19 cellular contexts compared by ENCODE assay signal in the genomic region with DNA sequence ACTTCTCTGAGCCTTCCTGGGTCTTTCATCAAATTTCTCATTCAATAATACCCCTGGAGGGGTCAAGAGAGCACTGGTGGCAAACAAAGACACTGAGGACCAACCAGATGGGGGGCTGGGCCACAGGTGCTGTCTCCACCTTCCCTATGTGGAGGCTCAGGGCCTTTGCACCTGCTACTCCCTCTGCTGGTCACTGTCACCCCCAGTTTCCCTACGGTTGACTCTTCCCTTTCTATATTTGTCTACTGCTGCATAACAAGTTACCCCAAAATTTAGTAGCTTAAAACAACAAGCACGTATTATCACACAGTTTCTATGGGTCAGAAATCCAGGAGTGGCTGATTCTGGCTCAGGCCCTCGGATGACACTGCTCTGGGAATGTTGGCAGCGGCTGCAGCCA.
A peak's percentile ranks its signal among the peaks of the same experiment; 100 is the strongest.
DNase-seq lines count a peak whose midpoint lies in the region; ATAC-seq, FAIRE-seq and TF ChIP-seq lines count a peak whose summit lies in the region.
"Had no signal": no experiment of that assay in that cellular context is flagged by ENCODE, and none has a peak within 500 bp of the region (broad histone marks: within the 10 kb centered on the region; RNA-seq: fewer than 3 reads in every experiment).

No MANE protein-coding gene starts in this region.

- no peak overlapping the region for H2BK20ac ChIP-seq in H9 (ENCODE audit: low read depth, low read length, poor library complexity, severe bottlenecking)

- H2BK120ac ChIP-seq in H9 (ENCODE audit: low read depth, low read length, poor library complexity, severe bottlenecking): no peak overlapping the region

- no peak overlapping the region for H3K27ac Mint-ChIP-seq in H9
- no peak overlapping the region for H3K27ac Mint-ChIP-seq in activated CD4-positive, alpha-beta T cell treated with anti-CD3 and anti-CD28 coated beads, Interleukin-2, amount 10 ng/mL, durations not matched to agents 24 days and 14 days
- H3K27ac Mint-ChIP-seq: activated naive CD8-positive, alpha-beta T cell; stimulated activated effector memory CD8-positive, alpha-beta T cell treated with anti-CD3 and anti-CD28 coated beads, Interleukin-12 subunit alpha, Interleukin-12 subunit beta, amount 100 ng/mL, for 72 hours had no signal

- no peaks in the 10 kb centered on the region for H3K4me1 ChIP-seq in DOHH2 (ENCODE audit: control insufficient read depth, low read length)
- H3K4me1 ChIP-seq in H9 (ENCODE audit: insufficient read depth, low read length): no peaks in the 10 kb centered on the region
- H3K4me1 ChIP-seq in foreskin keratinocyte: no peaks in the 10 kb centered on the region
- no peaks in the 10 kb centered on the region for H3K4me1 ChIP-seq in psoas muscle
- no peaks in the 10 kb centered on the region for H3K4me1 ChIP-seq in HepG2 (ENCODE audit: insufficient read depth, low read length)
- H3K4me1 ChIP-seq: colonic mucosa had no signal

- H3K4me3 Mint-ChIP-seq in H9: no peak overlapping the region
- H3K4me3 Mint-ChIP-seq in activated CD4-positive, alpha-beta T cell treated with anti-CD3 and anti-CD28 coated beads, Interleukin-2, amount 10 ng/mL, durations not matched to agents 24 days and 14 days: no peak overlapping the region
- H3K4me3 Mint-ChIP-seq: activated naive CD8-positive, alpha-beta T cell; stimulated activated effector memory CD8-positive, alpha-beta T cell treated with anti-CD3 and anti-CD28 coated beads, Interleukin-12 subunit alpha, Interleukin-12 subunit beta, amount 100 ng/mL, for 72 hours had no signal

- DNase-seq in H9: no peak
- peak; percentile 70 for DNase-seq in activated CD4-positive, alpha-beta T cell treated with anti-CD3 and anti-CD28 coated beads, Interleukin-2, amount 10 ng/mL, durations not matched to agents 24 days and 14 days
- no peak for DNase-seq in foreskin keratinocyte
- no peak for DNase-seq in psoas muscle
- no peak for DNase-seq in NCI-H2081 (lab: John Stamatoyannopoulos, UW)
- DNase-seq in KG1 (lab: John Stamatoyannopoulos, UW): no peak
- DNase-seq in HepG2 (ENCODE audit: low spot score): no peak
- DNase-seq: BE2C, colonic mucosa, DMS153, NCI-H187 treated with DMSO at 0.1 percent for 48 hours, NCI-H526 treated with DMSO at 0.1 percent for 48 hours, uterus had no signal

- CTCF ChIA-PET in HepG2 (lab: Yijun Ruan, JAX; ENCODE audit: low intra/inter-chr PET ratio, low total read pairs): interaction anchor here (0.9 kb wide), 1 partner anchor 137 kb away, joined by 3 read pairs; no protein-coding TSS in a partner anchor

- no peaks in the 10 kb centered on the region for H3K23me2 ChIP-seq in H9 (ENCODE audit: insufficient read length, low read depth, low read length, poor library complexity, severe bottlenecking)

- H3K14ac ChIP-seq in H9 (ENCODE audit: insufficient read depth, low read length): no peak overlapping the region

- no peak overlapping the region for H2AK5ac ChIP-seq in H9 (ENCODE audit: insufficient read length, low read length)

- H3K9me3 ChIP-seq in DOHH2 (ENCODE audit: control insufficient read depth, insufficient read depth, low read length) (no peaks in the 10 kb centered on the region), H9 (ENCODE audit: control insufficient read depth, low read depth, low read length) (no peaks in the 10 kb centered on the region), psoas muscle (no peaks in the 10 kb centered on the region), HepG2 (ENCODE audit: low read length) (no peaks in the 10 kb centered on the region)
- H3K9me3 ChIP-seq: BE2C, colonic mucosa, uterus had no signal

- H3K18ac ChIP-seq in H9 (ENCODE audit: insufficient read length, low read depth, low read length): no peak overlapping the region

- no peak for TF ChIP-seq RAD21 in HepG2 (CRISPR knock-in tag; IDR thresholded peaks at IDR 0.05)

- no peak overlapping the region for H2BK12ac ChIP-seq in H9 (ENCODE audit: insufficient read length, low read depth, low read length)

- no peak overlapping the region for H2BK5ac ChIP-seq in H9 (ENCODE audit: insufficient read length, low read length)

- peaks cover 12 to 26% of the 10 kb centered on the region in 2 experiments for H3K4me1 Mint-ChIP-seq in H9
- peaks cover 15% of the 10 kb centered on the region for H3K4me1 Mint-ChIP-seq in activated CD4-positive, alpha-beta T cell treated with anti-CD3 and anti-CD28 coated beads, Interleukin-2, amount 10 ng/mL, durations not matched to agents 24 days and 14 days

- no peak for FAIRE-seq in HepG2 (lab: Jason Lieb, UNC)

- peak; percentile 51 for TF ChIP-seq CTCF in DOHH2 (IDR thresholded peaks at IDR 0.05; ENCODE audit: low read depth, low read length, poor library complexity, severe bottlenecking)
- TF ChIP-seq CTCF in H9 (conservative IDR thresholded peaks at IDR 0.05): peak; percentile 34; the same call in 2 of the 3 replicates
- peak; percentile 38 for TF ChIP-seq CTCF in foreskin keratinocyte (conservative IDR thresholded peaks at IDR 0.05)
- no peak for TF ChIP-seq CTCF in psoas muscle (IDR thresholded peaks at IDR 0.05)
- no peak; the same call in 1 of the 2 replicates for TF ChIP-seq CTCF in HepG2 (CRISPR knock-in tag; IDR thresholded peaks at IDR 0.05)

- H4K5ac ChIP-seq in H9 (ENCODE audit: insufficient read length, low read depth, low read length): no peak overlapping the region

- intact Hi-C loops in activated CD4-positive, alpha-beta T cell treated with anti-CD3 and anti-CD28 coated beads, Interleukin-2, amount 10 ng/mL, durations not matched to agents 24 days and 14 days (cut with micrococcal nuclease): no loop called here
- intact Hi-C loops in psoas muscle (cut with DNase I): no loop called here
- intact Hi-C loops in HepG2 (cut with micrococcal nuclease; ENCODE audit: unreplicated experiment): no loop called here

- BruUV-seq in HepG2 (replicated peaks; lab: Mats Ljungman, UMichigan): no TSS peak

- no CpG with 5 or more reads among the region's 4 CpGs for WGBS in H9 (ENCODE audit: extremely low coverage, insufficient read length, low lambda C conversion rate)
- 78 to 88% (median 81%) methylated on average over 4 of the region's 4 CpGs for WGBS in psoas muscle, 3 donors
- 33% methylated on average over 4 of the region's 4 CpGs for WGBS in HepG2 (ENCODE audit: low lambda C conversion rate)

- no peak overlapping the region for H3K56ac ChIP-seq in H9 (ENCODE audit: insufficient read length, low read depth, low read length)

- H3K9ac ChIP-seq in H9 (ENCODE audit: extremely low read depth, insufficient read length, low read length) (no peak overlapping the region), HepG2 (ENCODE audit: insufficient read depth, low read depth, low read length) (no peak overlapping the region)

- no peak overlapping the region for H3T11ph ChIP-seq in H9 (ENCODE audit: low read length)

- H3K9me2 ChIP-seq in DOHH2 (replicated peaks; ENCODE audit: control insufficient read depth, low read length): no peaks in the 10 kb centered on the region

- no peak for TF ChIP-seq EP300 in HepG2 (IDR thresholded peaks at IDR 0.05; ENCODE audit: low read depth in 2 of 2, low read length in 2 of 2)
- no peak for TF ChIP-seq EP300 in HepG2 (CRISPR knock-in tag; IDR thresholded peaks at IDR 0.05; ENCODE audit: borderline replicate concordance)

- POLR2A ChIA-PET in HepG2 (lab: Yijun Ruan, JAX): no interaction called here

- ATAC-seq in foreskin keratinocyte: no peak
- ATAC-seq in psoas muscle: no peak
- ATAC-seq in HepG2: no peak
- ATAC-seq: esophagus mucosa; left lobe of liver; stimulated activated effector memory CD8-positive, alpha-beta T cell treated with anti-CD3 and anti-CD28 coated beads, Interleukin-12 subunit alpha, Interleukin-12 subunit beta, amount 100 ng/mL, for 72 hours had no signal

- no peak overlapping the region for H4K91ac ChIP-seq in H9 (ENCODE audit: insufficient read length, low read depth, low read length)

- in situ Hi-C loops in HepG2 (cut with HindIII; ENCODE audit: extremely low pct_ligation_motif_present, low pct_unique_long_range_greater_than_20kb): no loop called here

- no peaks in the 10 kb centered on the region for H3K36me3 ChIP-seq in DOHH2 (ENCODE audit: control insufficient read depth, low read length)
- no peaks in the 10 kb centered on the region for H3K36me3 ChIP-seq in psoas muscle (ENCODE audit: insufficient read depth in 1 of 2, low read depth in 1 of 2)
- H3K36me3 ChIP-seq in HepG2 (replicated peaks in 1 of 2; ENCODE audit: control insufficient read depth in 1 of 2, insufficient read depth in 2 of 2, low read length in 2 of 2): no peaks in the 10 kb centered on the region
- H3K36me3 ChIP-seq: BE2C, colonic mucosa, uterus had no signal

- H2BK15ac ChIP-seq in H9 (ENCODE audit: low read depth, low read length): no peak overlapping the region; the same call in 1 of the 2 replicates

- H3K36me3 Mint-ChIP-seq in H9 (ENCODE audit: insufficient read depth in 1 of 3, low read depth in 3 of 3): no peaks in the 10 kb centered on the region
- no peaks in the 10 kb centered on the region for H3K36me3 Mint-ChIP-seq in activated CD4-positive, alpha-beta T cell treated with anti-CD3 and anti-CD28 coated beads, Interleukin-2, amount 10 ng/mL, durations not matched to agents 24 days and 14 days (ENCODE audit: low read depth)
- H3K36me3 Mint-ChIP-seq: activated naive CD8-positive, alpha-beta T cell had no signal

- H3K9me3 Mint-ChIP-seq in H9: no peaks in the 10 kb centered on the region
- H3K9me3 Mint-ChIP-seq in activated CD4-positive, alpha-beta T cell treated with anti-CD3 and anti-CD28 coated beads, Interleukin-2, amount 10 ng/mL, durations not matched to agents 24 days and 14 days: no peaks in the 10 kb centered on the region
- H3K9me3 Mint-ChIP-seq: stimulated activated effector memory CD8-positive, alpha-beta T cell treated with anti-CD3 and anti-CD28 coated beads, Interleukin-12 subunit alpha, Interleukin-12 subunit beta, amount 100 ng/mL, for 72 hours had no signal

- H3K27me3 ChIP-seq in DOHH2 (ENCODE audit: control insufficient read depth, low read length) (no peaks in the 10 kb centered on the region; the same call in 1 of the 2 replicates), H9 (ENCODE audit: insufficient read depth, low read length) (no peaks in the 10 kb centered on the region; the same call in 1 of the 2 replicates), foreskin keratinocyte (peaks cover 14% of the 10 kb centered on the region), psoas muscle (ENCODE audit: insufficient read depth in 3 of 3, low read length in 2 of 3) (peaks cover 0 to 2% (median 0%) of the 10 kb centered on the region in 3 donors), HepG2 (ENCODE audit: control insufficient read depth in 1 of 2, insufficient read depth in 2 of 2, low read length in 2 of 2) (peaks cover 3 to 32% of the 10 kb centered on the region in 2 experiments; a peak in 3 of 5 replicates)
- H3K27me3 ChIP-seq: BE2C, colonic mucosa, hepatocyte, uterus had no signal

- H3K27ac ChIP-seq in DOHH2 (ENCODE audit: low read depth, low read length) (no peak overlapping the region), H9 (ENCODE audit: insufficient read length, low read depth, low read length) (no peak overlapping the region), foreskin keratinocyte (no peak overlapping the region), psoas muscle (no peak overlapping the region), HepG2 (ENCODE audit: extremely low read length, insufficient read depth, low read length) (no peak overlapping the region)
- H3K27ac ChIP-seq: colonic mucosa, hepatocyte, uterus had no signal

- H2AFZ ChIP-seq in H9 (ENCODE audit: low read length) (no peak overlapping the region), HepG2 (ENCODE audit: low read length) (no peak overlapping the region)
- H2AFZ ChIP-seq: hepatocyte had no signal

- no peak overlapping the region for H3K23ac ChIP-seq in H9 (ENCODE audit: insufficient read length, low read depth, low read length)

- H3K79me2 ChIP-seq in DOHH2 (ENCODE audit: control insufficient read depth, low read length) (no peaks in the 10 kb centered on the region), H9 (ENCODE audit: insufficient read depth, low read length) (no peaks in the 10 kb centered on the region), HepG2 (ENCODE audit: insufficient read depth, low read length) (no peaks in the 10 kb centered on the region)
- H3K79me2 ChIP-seq: hepatocyte had no signal

- H3K4ac ChIP-seq in H9 (ENCODE audit: low read depth, low read length): no peak overlapping the region

- H3K4me2 ChIP-seq in DOHH2 (ENCODE audit: low read length): no peak overlapping the region
- H3K4me2 ChIP-seq in H9 (ENCODE audit: insufficient read depth, insufficient read length, low read length): no peak overlapping the region
- H3K4me2 ChIP-seq in HepG2 (ENCODE audit: low read depth, low read length): no peak overlapping the region
- H3K4me2 ChIP-seq: hepatocyte had no signal

- TF ChIP-seq POLR2A in HepG2 (IDR thresholded peaks at IDR 0.05; ENCODE audit: insufficient read depth in 1 of 2, low read depth in 2 of 2, low read length in 2 of 2): no peak

- H3K4me3 ChIP-seq in DOHH2 (ENCODE audit: low read length): no peak overlapping the region
- H3K4me3 ChIP-seq in psoas muscle: no peak overlapping the region
- H3K4me3 ChIP-seq in HepG2 (replicated peaks in 1 of 3; ENCODE audit: insufficient read depth in 1 of 3, low read depth in 2 of 3, low read length in 3 of 3): no peak overlapping the region
- H3K4me3 ChIP-seq: colonic mucosa, hepatocyte, uterus had no signal

- H4K20me1 ChIP-seq in DOHH2 (ENCODE audit: control insufficient read depth, insufficient read depth, low read depth, low read length) (no peaks in the 10 kb centered on the region), H9 (ENCODE audit: control insufficient read depth, insufficient read depth, insufficient read length) (no peaks in the 10 kb centered on the region), HepG2 (ENCODE audit: insufficient read depth, low read length) (no peaks in the 10 kb centered on the region)

- H3F3A ChIP-seq in DOHH2 (ENCODE audit: control insufficient read depth, insufficient read depth): no peaks in the 10 kb centered on the region

- peaks cover 3% of the 10 kb centered on the region for H3K27me3 Mint-ChIP-seq in H9 (ENCODE audit: low read depth)
- peaks cover 3% of the 10 kb centered on the region for H3K27me3 Mint-ChIP-seq in activated CD4-positive, alpha-beta T cell treated with anti-CD3 and anti-CD28 coated beads, Interleukin-2, amount 10 ng/mL, durations not matched to agents 24 days and 14 days
- H3K27me3 Mint-ChIP-seq: activated naive CD8-positive, alpha-beta T cell had no signal

- H4K8ac ChIP-seq in H9 (replicated peaks; ENCODE audit: insufficient read length, low read depth, low read length): no peak overlapping the region

- no peaks in the 10 kb centered on the region for H3K79me1 ChIP-seq in H9 (ENCODE audit: insufficient read depth, low read depth, low read length, poor library complexity, severe bottlenecking)

Comparison
In these comparisons a context has a peak if more than half of its experiments do, and no peak if none do; other contexts are left out.
1. CTCF ChIP-seq: peak in DOHH2 (single experiment), H9 (single experiment) and foreskin keratinocyte (single experiment); none in psoas muscle (single experiment) and HepG2 (single experiment).